In the genomic region with DNA sequence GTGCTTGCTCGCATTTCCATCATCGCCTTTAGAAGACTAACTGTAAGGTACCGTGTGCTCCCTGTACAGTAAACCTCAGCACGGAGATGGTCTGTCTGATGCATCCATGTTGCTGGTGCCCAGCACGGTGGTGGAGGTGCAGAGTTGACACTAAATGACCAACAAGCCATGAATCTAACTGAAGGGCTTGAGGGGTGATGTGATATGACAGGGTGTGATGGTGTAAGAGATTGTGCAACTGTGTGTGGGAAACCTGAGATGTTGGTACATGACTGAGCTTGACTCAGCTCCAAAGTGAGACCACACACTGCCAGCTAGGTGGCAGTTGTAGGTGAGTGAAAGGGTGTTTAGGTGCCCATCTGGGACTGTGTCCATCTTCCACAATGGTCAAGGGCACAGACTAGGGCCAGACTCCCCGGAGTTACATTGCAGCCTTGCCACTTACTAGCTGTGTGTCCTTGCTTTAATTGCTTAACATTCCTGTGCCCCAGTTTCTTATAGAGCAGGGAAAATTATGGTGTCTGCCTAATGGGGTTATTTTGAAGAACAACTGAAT, we compare ENCODE assay signal across 8 cellular contexts. TPM values are rescaled to one million over a fixed set of nuclear protein-coding genes. Genes with fewer than 3 reads are reported as not detected.
DNase-seq lines count a peak whose midpoint lies in the region; ATAC-seq and TF ChIP-seq lines count a peak whose summit lies in the region.

No MANE protein-coding gene starts in this region.

- H3K4me1 Mint-ChIP-seq in activated T-cell treated with anti-CD3 and anti-CD28 coated beads, Interleukin-2, amount 50 U/mL, for 24 hours (ENCODE audit: low read depth), result peaks cover 98% of the 10 kb centered on the region
- H3K4me1 Mint-ChIP-seq in activated B cell treated with CpG ODN at 0.5 μM for 24 hours (peaks cover 100% of the 10 kb centered on the region), type B pancreatic cell (ENCODE audit: unreplicated experiment) (peaks cover 52% of the 10 kb centered on the region)

- no peaks in the 10 kb centered on the region for H3K27me3 ChIP-seq in kidney epithelial cell (ENCODE audit: control insufficient read depth, insufficient read depth, low read length)

- TF ChIP-seq CTCF in activated B cell treated with CpG ODN at 0.5 μM for 24 hours (IDR thresholded peaks at IDR 0.05), result no peak
- peak; percentile 15 for TF ChIP-seq CTCF in kidney epithelial cell (IDR thresholded peaks at IDR 0.05; ENCODE audit: insufficient read depth, low read length, poor library complexity, severe bottlenecking)
- TF ChIP-seq CTCF in type B pancreatic cell (conservative IDR thresholded peaks at IDR 0.05), result no peak

- CTCF ChIA-PET in activated B cell treated with CpG ODN at 0.5 μM for 24 hours (lab: Charles Lee), result interaction anchor here (0.8 to 5.4 kb wide), 4 partner anchors 13 to 136 kb away, joined by 4 to 46 read pairs (median 6); no protein-coding TSS in a partner anchor

- no peaks in the 10 kb centered on the region for H3K27me3 Mint-ChIP-seq in activated T-cell treated with anti-CD3 and anti-CD28 coated beads, Interleukin-2, amount 50 U/mL, for 24 hours
- H3K27me3 Mint-ChIP-seq in activated B cell treated with CpG ODN at 0.5 μM for 24 hours (no peaks in the 10 kb centered on the region), type B pancreatic cell (peaks cover 16% of the 10 kb centered on the region)

- no peaks in the 10 kb centered on the region for H3K9me3 Mint-ChIP-seq in activated T-cell treated with anti-CD3 and anti-CD28 coated beads, Interleukin-2, amount 50 U/mL, for 24 hours
- H3K9me3 Mint-ChIP-seq in activated B cell treated with CpG ODN at 0.5 μM for 24 hours, result no peaks in the 10 kb centered on the region
- peaks cover 4% of the 10 kb centered on the region for H3K9me3 Mint-ChIP-seq in type B pancreatic cell

- intact Hi-C loops in activated B cell treated with CpG ODN at 0.5 μM for 24 hours (cut with micrococcal nuclease), result loop anchor here (10.0 kb wide), 2 partner anchors 482 to 1572 kb away; partner anchors contain the start of genes FOXO6, PPCS and ZMYND12

- POLR2A ChIA-PET in activated B cell treated with CpG ODN at 0.5 μM for 24 hours (lab: Charles Lee), result interaction anchor here (1.6 to 26.4 kb wide), 4 partner anchors 12 to 136 kb away, joined by 4 to 694 read pairs (median 268); partner anchors contain the start of gene SLC2A1

- peak overlapping the region; percentile 97 for H3K27ac Mint-ChIP-seq in activated T-cell treated with anti-CD3 and anti-CD28 coated beads, Interleukin-2, amount 50 U/mL, for 24 hours
- H3K27ac Mint-ChIP-seq in activated B cell treated with CpG ODN at 0.5 μM for 24 hours, result peak overlapping the region; percentile 91
- peak overlapping the region; percentile 95 for H3K27ac Mint-ChIP-seq in type B pancreatic cell

- H3K4me3 Mint-ChIP-seq in activated T-cell treated with anti-CD3 and anti-CD28 coated beads, Interleukin-2, amount 50 U/mL, for 24 hours, result peak overlapping the region; percentile 38
- H3K4me3 Mint-ChIP-seq in activated B cell treated with CpG ODN at 0.5 μM for 24 hours, result peak overlapping the region; percentile 67
- peak overlapping the region; percentile 79 for H3K4me3 Mint-ChIP-seq in type B pancreatic cell

- peak; percentile 34 for DNase-seq in activated T-cell treated with anti-CD3 and anti-CD28 coated beads, Interleukin-2, amount 50 U/mL, for 24 hours
- DNase-seq in activated T-cell treated with anti-CD3 and anti-CD28 coated beads for 4 hours (no peak), activated B cell treated with CpG ODN at 0.5 μM for 24 hours (peak; percentile 13), kidney epithelial cell (ENCODE audit: low read depth) (peak; percentile 79), type B pancreatic cell (ENCODE audit: extremely low spot score, unreplicated experiment) (no peak), NCI-H82 (lab: John Stamatoyannopoulos, UW) (no peak), superior temporal gyrus (ENCODE audit: extremely low spot score) (no peak), NCI-H1436 (lab: John Stamatoyannopoulos, UW) (no peak)

- no peak overlapping the region for H3K4me3 ChIP-seq in kidney epithelial cell (ENCODE audit: low read depth, low read length)

- H3K36me3 Mint-ChIP-seq in activated T-cell treated with anti-CD3 and anti-CD28 coated beads, Interleukin-2, amount 50 U/mL, for 24 hours (ENCODE audit: low read depth), result peaks cover 100% of the 10 kb centered on the region
- H3K36me3 Mint-ChIP-seq in activated B cell treated with CpG ODN at 0.5 μM for 24 hours (ENCODE audit: low read depth) (peaks cover 73% of the 10 kb centered on the region), type B pancreatic cell (peaks cover 50% of the 10 kb centered on the region)

- no peak for ATAC-seq in activated B cell treated with CpG ODN at 0.5 μM for 24 hours (ENCODE audit: low read depth)

- H3K36me3 ChIP-seq in kidney epithelial cell (ENCODE audit: control insufficient read depth, insufficient read depth, low read length), result peaks cover 10% of the 10 kb centered on the region

RNA-seq across cellular contexts. Expression of gene SLC2A1, which starts 21.4 kb away (rescaled TPM):
- total RNA-seq in activated B cell treated with CpG ODN at 0.5 μM for 24 hours, result 105 and 117 TPM in 2 replicates
- 573 and 1,021 TPM in 2 replicates for total RNA-seq in kidney epithelial cell
- 192 and 706 TPM in 2 replicates for total RNA-seq in type B pancreatic cell (ENCODE audit: low replicate concordance)

Comparison
In these comparisons a context has a peak if more than half of its experiments do, and no peak if none do; other contexts are left out.
1. DNase-seq: peak in activated T-cell treated with anti-CD3 and anti-CD28 coated beads, Interleukin-2, amount 50 U/mL, for 24 hours (single experiment), activated B cell treated with CpG ODN at 0.5 μM for 24 hours (single experiment) and kidney epithelial cell (single experiment); none in activated T-cell treated with anti-CD3 and anti-CD28 coated beads for 4 hours (single experiment), type B pancreatic cell (single experiment), NCI-H82 (single experiment), superior temporal gyrus (single experiment) and NCI-H1436 (single experiment).
2. Peak in every context shown above with its lines, with median percentiles within 50 percentile points of each other: H3K27ac Mint-ChIP-seq and H3K4me3 Mint-ChIP-seq.